ENCODE assay signal across 8 cellular contexts in the genomic region with DNA sequence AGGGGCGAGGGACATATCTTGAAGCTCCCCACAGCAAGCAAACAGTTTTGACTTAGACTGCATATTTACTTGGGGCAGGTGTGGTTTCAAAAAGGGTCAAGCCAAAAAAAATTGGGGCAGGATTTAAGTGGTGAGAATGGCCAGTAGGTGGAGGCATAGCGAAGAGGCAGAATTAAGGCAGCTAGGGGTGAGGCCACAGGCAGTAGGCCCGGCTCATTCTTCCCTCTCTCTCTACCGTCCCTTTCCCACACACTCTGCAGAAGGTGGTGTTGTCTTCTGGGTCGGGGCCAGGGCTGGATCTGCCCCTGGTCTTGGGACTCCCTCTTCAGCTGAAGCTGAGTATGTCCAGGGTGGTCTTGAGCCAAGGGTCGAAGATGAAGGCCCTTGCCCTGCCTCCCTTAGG. TPM values are rescaled to one million over a fixed set of nuclear protein-coding genes. Genes with fewer than 3 reads are reported as not detected.
DNase-seq lines count a peak whose midpoint lies in the region; ATAC-seq and TF ChIP-seq lines count a peak whose summit lies in the region.

No MANE protein-coding gene starts in this region.

- in situ Hi-C loops in brain microvascular endothelial cell (cut with HindIII; ENCODE audit: low pct_ligation_motif_present, low sequenced_read_pairs): no loop called here

- no peak overlapping the region for H3K27ac ChIP-seq in brain microvascular endothelial cell
- H3K27ac ChIP-seq in right lobe of liver: peak overlapping the region in 2 of 3 donors; percentile 77
- H3K27ac ChIP-seq in uterus: no peak overlapping the region

- intact Hi-C loops in right lobe of liver (cut with DNase I) (loop anchor here (10.0 kb wide), 1 partner anchor 52 kb away; the partner anchor contains the start of genes TP53 (in 2 of the 2) and WRAP53 (in 2 of the 2)), uterus (cut with DNase I; ENCODE audit: low total_unique reads) (no loop called here)

- peak; percentile 29 to 43 (median 32) for ATAC-seq in right lobe of liver

- H3K4me3 ChIP-seq in GM12865 (ENCODE audit: low read depth, low read length) (no peak overlapping the region), brain microvascular endothelial cell (ENCODE audit: low read depth, low read length) (no peak overlapping the region), right lobe of liver (no peak overlapping the region), uterus (no peak overlapping the region)

- 48% methylated on average over 6 of the region's 6 CpGs for WGBS in right lobe of liver (ENCODE audit: insufficient coverage, low coverage, low lambda C conversion rate, missing lambda C conversion rate)

- peak; percentile 75 for DNase-seq in AG08396 (ENCODE audit: low spot score)
- peak; percentile 68 for DNase-seq in GM12865 (ENCODE audit: low read depth)
- DNase-seq in NOMO-1 treated with DMSO at 0.1 percent for 48 hours (lab: John Stamatoyannopoulos, UW; ENCODE audit: unreplicated experiment): peak; percentile 75
- DNase-seq in brain microvascular endothelial cell: no peak
- DNase-seq in right lobe of liver: peak in 2 of 3 donors; percentile 56 to 59
- DNase-seq in superior temporal gyrus (ENCODE audit: extremely low spot score): no peak
- DNase-seq in uterus: no peak
- no peak for DNase-seq in GF-D8 (lab: John Stamatoyannopoulos, UW)

- H3K4me1 ChIP-seq in right lobe of liver: peaks cover 0 to 47% (median 19%) of the 10 kb centered on the region in 4 donors
- H3K4me1 ChIP-seq in uterus: no peaks in the 10 kb centered on the region

- H3K9me3 ChIP-seq in right lobe of liver (no peaks in the 10 kb centered on the region), uterus (no peaks in the 10 kb centered on the region)

- TF ChIP-seq POLR2A in right lobe of liver (IDR thresholded peaks at IDR 0.05): no peak
- no peak for TF ChIP-seq POLR2A in uterus (IDR thresholded peaks at IDR 0.05)

- H3K27me3 ChIP-seq in brain microvascular endothelial cell (replicated peaks): no peaks in the 10 kb centered on the region
- H3K27me3 ChIP-seq in right lobe of liver: no peaks in the 10 kb centered on the region
- no peaks in the 10 kb centered on the region for H3K27me3 ChIP-seq in uterus

- H3K36me3 ChIP-seq in brain microvascular endothelial cell (replicated peaks): no peaks in the 10 kb centered on the region
- H3K36me3 ChIP-seq in right lobe of liver: no peaks in the 10 kb centered on the region
- no peaks in the 10 kb centered on the region for H3K36me3 ChIP-seq in uterus

- TF ChIP-seq CTCF in GM12865 (IDR thresholded peaks at IDR 0.05; ENCODE audit: insufficient read depth, low read depth, low read length, missing control alignments): peak; percentile 60
- peak; percentile 73 for TF ChIP-seq CTCF in brain microvascular endothelial cell (IDR thresholded peaks at IDR 0.05; ENCODE audit: low read depth, low read length, missing control alignments)
- peak; percentile 41 to 51 (median 44) for TF ChIP-seq CTCF in right lobe of liver (IDR thresholded peaks at IDR 0.05)
- peak in 2 of 4 experiments; percentile 14 to 22 for TF ChIP-seq CTCF in uterus (IDR thresholded peaks at IDR 0.05)

RNA-seq across cellular contexts. Expression of gene SHBG, which starts 2.6 kb away (rescaled TPM):
- total RNA-seq in right lobe of liver: 10 to 100 TPM in 5 of 6 experiments, 1 to 10 TPM in 1; 2.4 to 70.2 (median 15.4) TPM
- total RNA-seq in uterus: 1 to 10 TPM in 1 of 4 donors, under 1 TPM in 1, not detected in 2; 0.21 to 1.1 TPM

RNA-seq across cellular contexts. Expression of gene SAT2, which starts 4.9 kb away (rescaled TPM):
- total RNA-seq in right lobe of liver: 100 to 1,000 TPM in 5 of 6 experiments, 10 to 100 TPM in 1; 99.3 to 187 (median 120) TPM
- 10 to 100 TPM; 18.5 to 74.8 (median 46.0) TPM for total RNA-seq in uterus

RNA-seq across cellular contexts. Expression of gene FXR2, which starts 17.8 kb away (rescaled TPM):
- total RNA-seq in right lobe of liver (10 to 100 TPM; 14.3 to 23.2 (median 16.7) TPM), uterus (10 to 100 TPM in 2 of 4 donors, 1 to 10 TPM in 2; 6.2 to 37.8 (median 20.1) TPM)

RNA-seq across cellular contexts. Expression of gene ATP1B2, which starts 18.2 kb away (rescaled TPM):
- total RNA-seq in right lobe of liver (1 to 10 TPM in 3 of 6 experiments, under 1 TPM in 3; 0.43 to 1.7 (median 0.91) TPM), uterus (10 to 100 TPM in 1 of 4 donors, 1 to 10 TPM in 3; 3.2 to 20.7 (median 8.0) TPM)

RNA-seq across cellular contexts. Expression of gene SOX15, which starts 42.6 kb away (rescaled TPM):
- total RNA-seq in right lobe of liver (not detected), uterus (1 to 10 TPM in 3 of 4 donors, not detected in 1; 1.0 to 7.3 (median 1.1) TPM)

Comparison
In these comparisons a context has a peak if more than half of its experiments do, and no peak if none do; other contexts are left out.
1. DNase-seq: peak in AG08396 (single experiment), GM12865 (single experiment), NOMO-1 treated with DMSO at 0.1 percent for 48 hours (single experiment) and right lobe of liver (2 of 3); none in brain microvascular endothelial cell (single experiment), superior temporal gyrus (single experiment), uterus (0 of 2) and GF-D8 (single experiment).
2. H3K27ac ChIP-seq: peak in right lobe of liver (2 of 3); none in brain microvascular endothelial cell (single experiment) and uterus (0 of 2).